ENCODE assay signal across 1 cellular context in genomic region chr17:14903810-14904209, GRCh38.
A peak's percentile ranks its signal among the peaks of the same experiment; 100 is the strongest.
TF ChIP-seq lines count a peak whose summit lies in the region.

No MANE protein-coding gene starts in this region.

TF ChIP-seq in HEK293, 187 proteins besides CTCF, POLR2A, EP300 and RAD21 (continued from another document):
- TF ChIP-seq, protein P1, sequence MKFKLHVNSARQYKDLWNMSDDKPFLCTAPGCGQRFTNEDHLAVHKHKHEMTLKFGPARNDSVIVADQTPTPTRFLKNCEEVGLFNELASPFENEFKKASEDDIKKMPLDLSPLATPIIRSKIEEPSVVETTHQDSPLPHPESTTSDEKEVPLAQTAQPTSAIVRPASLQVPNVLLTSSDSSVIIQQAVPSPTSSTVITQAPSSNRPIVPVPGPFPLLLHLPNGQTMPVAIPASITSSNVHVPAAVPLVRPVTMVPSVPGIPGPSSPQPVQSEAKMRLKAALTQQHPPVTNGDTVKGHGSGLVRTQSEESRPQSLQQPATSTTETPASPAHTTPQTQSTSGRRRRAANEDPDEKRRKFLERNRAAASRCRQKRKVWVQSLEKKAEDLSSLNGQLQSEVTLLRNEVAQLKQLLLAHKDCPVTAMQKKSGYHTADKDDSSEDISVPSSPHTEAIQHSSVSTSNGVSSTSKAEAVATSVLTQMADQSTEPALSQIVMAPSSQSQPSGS (tag by site-specific recombination; IDR thresholded peaks at IDR 0.05; ENCODE audit: low read depth): 0 out of 2 replicates have a peak, but pooled peaks have one; percentile 15
- TF ChIP-seq TRIM28 (IDR thresholded peaks at IDR 0.05; ENCODE audit: borderline replicate concordance, low read length): 0 out of 2 replicates have a peak, but pooled peaks have one; percentile 44
- no peak for TF ChIP-seq ZNF658 (tag by site-specific recombination; IDR thresholded peaks at IDR 0.05)
- peak; percentile 53; the same call in 1 of the 2 replicates for TF ChIP-seq ZBTB21 (tag by site-specific recombination; IDR thresholded peaks at IDR 0.05)
